ENCODE assay signal across 11 cellular contexts in the genomic region with DNA sequence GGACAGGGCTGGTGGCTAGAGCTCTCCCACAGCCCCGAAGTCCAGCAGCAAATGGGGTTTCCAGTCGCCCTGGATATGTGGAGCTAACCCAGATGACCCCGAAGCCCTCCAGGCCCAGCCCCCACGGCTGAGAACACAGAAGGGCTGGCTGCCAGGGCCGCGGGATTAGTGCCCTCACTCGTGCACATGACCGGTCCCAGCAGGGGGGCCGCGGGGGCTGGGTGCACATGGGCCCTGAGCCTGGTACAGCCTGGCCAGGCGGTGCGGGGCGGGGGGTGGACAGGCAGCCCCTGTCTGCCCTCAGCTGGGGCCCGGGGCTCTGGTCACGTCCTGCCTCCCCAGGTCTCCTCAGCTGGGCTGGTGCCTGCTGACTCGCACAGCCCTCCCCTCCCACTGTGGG. TPM values are rescaled to one million over a fixed set of nuclear protein-coding genes. Genes with fewer than 3 reads are reported as not detected.
DNase-seq lines count a peak whose midpoint lies in the region; ATAC-seq and TF ChIP-seq lines count a peak whose summit lies in the region.
"Had no signal": no experiment of that assay in that cellular context is flagged by ENCODE, and none has a peak within 500 bp of the region (broad histone marks: within the 10 kb centered on the region; RNA-seq: fewer than 3 reads in every experiment).

No MANE protein-coding gene starts in this region.

- peak overlapping the region; percentile 77 for H3K27ac ChIP-seq in WERI-Rb-1
- H3K27ac ChIP-seq in right lobe of liver: peak overlapping the region in 1 of 3 donors; percentile 55
- H3K27ac ChIP-seq: parathyroid adenoma had no signal

- H3K36me3 ChIP-seq in WERI-Rb-1 (peaks cover 4% of the 10 kb centered on the region; the same call in 1 of the 2 replicates), right lobe of liver (peaks cover 0 to 10% (median 0%) of the 10 kb centered on the region in 4 donors)

- intact Hi-C loops in right lobe of liver (cut with DNase I) (no loop called here), lower leg skin (cut with DNase I; ENCODE audit: low total_unique reads) (no loop called here)

- 26% methylated on average over 7 of the region's 16 CpGs for WGBS in right lobe of liver (ENCODE audit: insufficient coverage, low coverage, low lambda C conversion rate, missing lambda C conversion rate)
- WGBS in lower leg skin, 2 donors: 47 to 63% methylated on average over 6 to 15 of the region's 16 CpGs

- H3K4me1 ChIP-seq in right lobe of liver: peaks cover 0 to 62% (median 25%) of the 10 kb centered on the region in 4 donors

- no peaks in the 10 kb centered on the region for H3K9me3 ChIP-seq in WERI-Rb-1 (ENCODE audit: severe bottlenecking)
- H3K9me3 ChIP-seq in right lobe of liver: no peaks in the 10 kb centered on the region

- H3K27me3 ChIP-seq in WERI-Rb-1 (ENCODE audit: insufficient read depth, low read depth, severe bottlenecking): no peaks in the 10 kb centered on the region
- H3K27me3 ChIP-seq in right lobe of liver: no peaks in the 10 kb centered on the region

- peak; percentile 73 for DNase-seq in D341Med (ENCODE audit: low spot score)
- peak; percentile 52 for DNase-seq in WERI-Rb-1
- DNase-seq in right lobe of liver: peak in 2 of 3 donors; percentile 77 to 78
- DNase-seq in CD1c-positive myeloid dendritic cell (ENCODE audit: extremely low spot score): no peak
- no peak for DNase-seq in lower leg skin (ENCODE audit: low spot score in 2 of 2)
- DNase-seq: COR-L47, islet precursor cell, NCI-H1694 treated with DMSO at 0.1 percent for 48 hours, PC-3 had no signal

- ATAC-seq in right lobe of liver: peak in 2 of 4 donors; percentile 30 to 32
- no peak for ATAC-seq in GM18861 (IDR thresholded peaks at IDR 0.05; ENCODE audit: unreplicated experiment)
- ATAC-seq: PC-3 had no signal

- H3K4me3 ChIP-seq in WERI-Rb-1 (ENCODE audit: low read depth, low read length) (no peak overlapping the region), right lobe of liver (peak overlapping the region in 2 of 3 donors; percentile 4), lower leg skin (ENCODE audit: low read depth, poor library complexity, severe bottlenecking) (no peak overlapping the region)

- TF ChIP-seq POLR2A in right lobe of liver (IDR thresholded peaks at IDR 0.05) (no peak), lower leg skin (IDR thresholded peaks at IDR 0.05) (no peak)

- no peak for TF ChIP-seq CTCF in WERI-Rb-1 (IDR thresholded peaks at IDR 0.05; ENCODE audit: low read depth, low read length)
- TF ChIP-seq CTCF in right lobe of liver (IDR thresholded peaks at IDR 0.05): no peak
- no peak for TF ChIP-seq CTCF in lower leg skin (IDR thresholded peaks at IDR 0.05)

RNA-seq across cellular contexts. Expression of a gene that starts 5.9 kb away (rescaled TPM):
- total RNA-seq in right lobe of liver: 10 to 100 TPM; 21.5 to 53.3 (median 25.5) TPM
- 100 to 1,000 TPM in 2 of 4 donors, 10 to 100 TPM in 2; 79.2 to 112 (median 93.1) TPM for total RNA-seq in lower leg skin

RNA-seq across cellular contexts. Expression of a gene that starts 6.0 kb away (rescaled TPM):
- total RNA-seq in right lobe of liver (10 to 100 TPM; 16.1 to 36.5 (median 27.9) TPM), lower leg skin (10 to 100 TPM; 26.2 to 69.3 (median 30.5) TPM)

RNA-seq across cellular contexts. Expression of a gene that starts 6.2 kb away (rescaled TPM):
- 10 to 100 TPM; 12.1 to 28.9 (median 18.1) TPM for total RNA-seq in right lobe of liver
- total RNA-seq in lower leg skin: 10 to 100 TPM; 27.6 to 34.2 (median 29.1) TPM

RNA-seq across cellular contexts. Expression of a gene that starts 11.1 kb away (rescaled TPM):
- total RNA-seq in right lobe of liver: 10 to 100 TPM; 17.7 to 28.0 (median 23.9) TPM
- 10 to 100 TPM; 45.7 to 60.7 (median 49.4) TPM for total RNA-seq in lower leg skin

RNA-seq across cellular contexts. Expression of a gene that starts 11.1 kb away (rescaled TPM):
- 1 to 10 TPM; 4.7 to 9.6 (median 7.4) TPM for total RNA-seq in right lobe of liver
- 10 to 100 TPM in 3 of 4 donors, 1 to 10 TPM in 1; 8.1 to 18.6 (median 11.6) TPM for total RNA-seq in lower leg skin

Comparison
In these comparisons a context has a peak if more than half of its experiments do, and no peak if none do; other contexts are left out.
1. DNase-seq: peak in D341Med (single experiment), WERI-Rb-1 (single experiment) and right lobe of liver (2 of 3); none in CD1c-positive myeloid dendritic cell (single experiment) and lower leg skin (0 of 2).
2. H3K4me3 ChIP-seq: peak in right lobe of liver (2 of 3); none in WERI-Rb-1 (single experiment) and lower leg skin (single experiment).